4 cellular contexts compared by ENCODE assay signal in genomic region chr7:24566274-24566673, GRCh38.
A peak's percentile ranks its signal among the peaks of the same experiment; 100 is the strongest.
TF ChIP-seq lines count a peak whose summit lies in the region.

No MANE protein-coding gene starts in this region.

TF ChIP-seq in A549, 52 proteins besides CTCF, POLR2A, EP300 and RAD21:
- TF ChIP-seq USF2 (IDR thresholded peaks at IDR 0.05): 0 out of 2 replicates have a peak, but pooled peaks have one; percentile 4
- no peak for TF ChIP-seq CHD2 (IDR thresholded peaks at IDR 0.05; ENCODE audit: low read length, partially characterized antibody)
TF ChIP-seq in A549: peak in this region for 1.

TF ChIP-seq in HCT116, 20 proteins besides CTCF, POLR2A, EP300 and RAD21:
- TF ChIP-seq ELF1 (IDR thresholded peaks at IDR 0.05; ENCODE audit: borderline replicate concordance, low read depth) (no peak), YY1 (IDR thresholded peaks at IDR 0.05; ENCODE audit: extremely low read depth, insufficient replicate concordance, low read depth, low read length) (no peak), CBX3 (IDR thresholded peaks at IDR 0.05; ENCODE audit: low read depth) (no peak), EGR1 (IDR thresholded peaks at IDR 0.05; ENCODE audit: low read depth) (no peak), ZBTB33 (IDR thresholded peaks at IDR 0.05; ENCODE audit: extremely low read depth, insufficient replicate concordance, low read length) (no peak), SP1 (IDR thresholded peaks at IDR 0.05; ENCODE audit: low read depth) (no peak), FOSL1 (IDR thresholded peaks at IDR 0.05; ENCODE audit: low read depth) (no peak), CEBPB (IDR thresholded peaks at IDR 0.05; ENCODE audit: low read depth) (no peak), EZH2 (IDR thresholded peaks at IDR 0.05) (no peak), EZH2phosphoT487 (IDR thresholded peaks at IDR 0.05; ENCODE audit: borderline replicate concordance) (no peak), TCF7L2 (IDR thresholded peaks at IDR 0.05; ENCODE audit: borderline replicate concordance, extremely low read depth, insufficient read depth, insufficient read length) (no peak), SRF (IDR thresholded peaks at IDR 0.05; ENCODE audit: low read depth) (no peak), ZNF274 (IDR thresholded peaks at IDR 0.05; ENCODE audit: low read depth, low read length) (no peak), ATF3 (IDR thresholded peaks at IDR 0.05) (no peak), JUND (IDR thresholded peaks at IDR 0.05) (no peak)

TF ChIP-seq in K562, 482 proteins besides CTCF, POLR2A, EP300 and RAD21 (continues in another document):
- peak; percentile 54; the same call in 1 of the 2 replicates for TF ChIP-seq RAD51 (IDR thresholded peaks at IDR 0.05; ENCODE audit: borderline replicate concordance, low read depth)
- TF ChIP-seq ARID4B (CRISPR knock-in tag; IDR thresholded peaks at IDR 0.05): no peak
- no peak for TF ChIP-seq ZNF277 (CRISPR knock-in tag; IDR thresholded peaks at IDR 0.05; ENCODE audit: borderline replicate concordance)
- no peak for TF ChIP-seq SOX6 (IDR thresholded peaks at IDR 0.05)
- TF ChIP-seq ZNF280A (IDR thresholded peaks at IDR 0.05; ENCODE audit: low read depth, partially characterized antibody): no peak
- TF ChIP-seq ID3 (CRISPR knock-in tag; IDR thresholded peaks at IDR 0.05): no peak
- no peak for TF ChIP-seq ID3 (tag; IDR thresholded peaks at IDR 0.05)
- peak; percentile 73 for TF ChIP-seq USF2 (CRISPR knock-in tag; IDR thresholded peaks at IDR 0.05)
- no peak for TF ChIP-seq ZFP91 (CRISPR knock-in tag; IDR thresholded peaks at IDR 0.05)
- TF ChIP-seq NR1H2 (CRISPR knock-in tag; IDR thresholded peaks at IDR 0.05): no peak
- no peak for TF ChIP-seq NFIX (CRISPR knock-in tag; IDR thresholded peaks at IDR 0.05; ENCODE audit: low read depth)
- no peak for TF ChIP-seq RB1 (IDR thresholded peaks at IDR 0.05; ENCODE audit: low read depth)

TF ChIP-seq in GM23338, 12 proteins besides CTCF, POLR2A, EP300 and RAD21:
- TF ChIP-seq ZNF114 (CRISPR knock-in tag; IDR thresholded peaks at IDR 0.05) (no peak), CREB1 (CRISPR knock-in tag; IDR thresholded peaks at IDR 0.05; ENCODE audit: low read depth) (no peak), REST (IDR thresholded peaks at IDR 0.05; ENCODE audit: unreplicated experiment) (no peak), JUNB (IDR thresholded peaks at IDR 0.05; ENCODE audit: unreplicated experiment) (no peak), EZH2phosphoT487 (IDR thresholded peaks at IDR 0.05; ENCODE audit: unreplicated experiment) (no peak), EZH2 (IDR thresholded peaks at IDR 0.05; ENCODE audit: low read depth, unreplicated experiment) (no peak), NANOG (IDR thresholded peaks at IDR 0.05; ENCODE audit: borderline replicate concordance) (no peak), ZNF331 (CRISPR knock-in tag; IDR thresholded peaks at IDR 0.05; ENCODE audit: low read depth) (no peak), POLR2AphosphoS5 (IDR thresholded peaks at IDR 0.05; ENCODE audit: low read depth) (no peak), ZNF462 (CRISPR knock-in tag; IDR thresholded peaks at IDR 0.05) (no peak), ETS1 (IDR thresholded peaks at IDR 0.05) (no peak), STAT1 (IDR thresholded peaks at IDR 0.05; ENCODE audit: unreplicated experiment) (no peak)
